Comparison of ENCODE assay signal across 8 cellular contexts in genomic region chr10:88952647-88953111, GRCh38. TPM values are rescaled to one million over a fixed set of nuclear protein-coding genes. Genes with fewer than 3 reads are reported as not detected.
DNase-seq lines count a peak whose midpoint lies in the region; FAIRE-seq and TF ChIP-seq lines count a peak whose summit lies in the region.

ACTA2 (minus strand) TSS chr10:88952773; CDS start chr10:88948930, 3,843 bp downstream.

- H3K36me3 ChIP-seq in left ventricle myocardium inferior, result no peaks in the 10 kb centered on the region
- no peaks in the 10 kb centered on the region for H3K36me3 ChIP-seq in WERI-Rb-1

- H3K4me1 ChIP-seq in left ventricle myocardium inferior, result peaks cover 33% of the 10 kb centered on the region

- H3K27me3 ChIP-seq in left ventricle myocardium inferior (ENCODE audit: low read depth) (no peaks in the 10 kb centered on the region), WERI-Rb-1 (ENCODE audit: insufficient read depth, low read depth, severe bottlenecking) (no peaks in the 10 kb centered on the region)

- intact Hi-C loops in left ventricle myocardium inferior (cut with micrococcal nuclease), result no loop called here

- FAIRE-seq in GM12892 (lab: Jason Lieb, UNC) (no peak), RCC 7860 (lab: Jason Lieb, UNC) (no peak)

- no peak for TF ChIP-seq POLR2A in GM12892 (IDR thresholded peaks at IDR 0.05; ENCODE audit: low read depth, low read length)

- TF ChIP-seq CTCF in left ventricle myocardium inferior (IDR thresholded peaks at IDR 0.05; ENCODE audit: borderline replicate concordance) (no peak), WERI-Rb-1 (IDR thresholded peaks at IDR 0.05; ENCODE audit: low read depth, low read length) (no peak)

- peak within 1 kb of the TSS; percentile 79 for H3K27ac ChIP-seq in left ventricle myocardium inferior (replicated peaks)
- no peak within 1 kb of the TSS for H3K27ac ChIP-seq in WERI-Rb-1

- peak within 1 kb of the TSS; percentile 51 for H3K4me3 ChIP-seq in left ventricle myocardium inferior
- no peak within 1 kb of the TSS for H3K4me3 ChIP-seq in WERI-Rb-1 (ENCODE audit: low read depth, low read length)

- H3K9me3 ChIP-seq in left ventricle myocardium inferior (replicated peaks) (no peaks in the 10 kb centered on the region), WERI-Rb-1 (ENCODE audit: severe bottlenecking) (no peaks in the 10 kb centered on the region)

- DNase-seq in EH (ENCODE audit: low read depth) (peak; percentile 94), amniotic epithelial cell (ENCODE audit: low read depth) (peak; percentile 50), left ventricle myocardium inferior (peak; percentile 31), renal cortical epithelial cell (ENCODE audit: low read depth) (no peak), GM12892 (ENCODE audit: insufficient read length) (no peak), NCI-H748 treated with DMSO at 0.1 percent for 48 hours (lab: John Stamatoyannopoulos, UW) (no peak), WERI-Rb-1 (no peak), RCC 7860 (ENCODE audit: low spot score) (no peak)

RNA-seq across cellular contexts. Expression of gene ACTA2, which starts in this region (rescaled TPM):
- total RNA-seq in left ventricle myocardium inferior (89.4 TPM), renal cortical epithelial cell (11.3 and 83.4 TPM in 2 replicates)
- 36.7 TPM for polyA plus RNA-seq in GM12892 (2012; ENCODE audit: missing spikeins)

Comparison
In these comparisons a context has a peak if more than half of its experiments do, and no peak if none do; other contexts are left out.
1. DNase-seq: peak in EH (single experiment), amniotic epithelial cell (single experiment) and left ventricle myocardium inferior (single experiment); none in renal cortical epithelial cell (single experiment), GM12892 (single experiment), NCI-H748 treated with DMSO at 0.1 percent for 48 hours (single experiment), WERI-Rb-1 (single experiment) and RCC 7860 (single experiment).